ENCODE assay signal across 8 cellular contexts in the genomic region with DNA sequence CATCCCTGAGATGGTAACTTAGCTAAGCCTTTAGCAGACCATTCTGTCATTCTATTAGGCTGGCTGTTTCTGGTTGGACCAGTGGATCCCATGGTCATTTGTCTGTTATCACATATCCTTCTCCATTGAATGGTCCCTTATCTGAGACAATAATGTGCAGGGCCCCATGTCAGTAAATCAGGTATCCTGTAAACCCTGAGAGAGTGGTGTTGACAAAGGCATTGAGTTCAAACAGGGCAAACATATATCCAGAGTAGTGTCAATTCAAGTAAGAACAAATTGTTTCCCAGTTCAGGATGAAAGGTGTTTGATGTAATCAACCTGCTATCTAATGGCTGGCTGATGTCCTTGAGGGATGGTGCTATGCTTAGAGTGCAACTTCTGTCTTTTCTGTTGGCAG.
"Had no signal": no experiment of that assay in that cellular context is flagged by ENCODE, and none has a peak within 500 bp of the region (broad histone marks: within the 10 kb centered on the region; RNA-seq: fewer than 3 reads in every experiment).

No MANE protein-coding gene starts in this region.

- ATAC-seq: GM12878 had no signal

- DNase-seq: GDM1, GF-D8 had no signal

- FAIRE-seq: G401.6, GM12878, GM12891, GM12892, GM18507, GM19239 had no signal

- H3K4me3 ChIP-seq: GM12878 had no signal
